ENCODE assay signal across 2 cellular contexts in genomic region chr4:151417164-151417571, GRCh38.
TF ChIP-seq lines count a peak whose summit lies in the region.

No MANE protein-coding gene starts in this region.

TF ChIP-seq in IMR-90, 13 proteins besides CTCF, POLR2A, EP300 and RAD21:
- TF ChIP-seq MXI1 (IDR thresholded peaks at IDR 0.05; ENCODE audit: borderline replicate concordance, low read depth, low read length) (no peak), MAZ (IDR thresholded peaks at IDR 0.05; ENCODE audit: borderline replicate concordance, low read depth, low read length) (no peak), ELK1 (IDR thresholded peaks at IDR 0.05; ENCODE audit: borderline replicate concordance, low read depth, low read length) (no peak), NFE2L2 (IDR thresholded peaks at IDR 0.05; ENCODE audit: low read depth, low read length) (no peak), SMC3 (IDR thresholded peaks at IDR 0.05; ENCODE audit: low read depth, low read length) (no peak), USF2 (IDR thresholded peaks at IDR 0.05; ENCODE audit: low read depth, low read length) (no peak), RFX5 (IDR thresholded peaks at IDR 0.05; ENCODE audit: low read depth, low read length) (no peak)

TF ChIP-seq in GM12878, 131 proteins besides CTCF, POLR2A, EP300 and RAD21:
- TF ChIP-seq POU2F2 (IDR thresholded peaks at IDR 0.05; ENCODE audit: borderline replicate concordance, low read depth, low read length) (no peak), ZBED1 (IDR thresholded peaks at IDR 0.05; ENCODE audit: borderline replicate concordance) (no peak), MYB (IDR thresholded peaks at IDR 0.05; ENCODE audit: borderline replicate concordance, low read depth, low read length) (no peak), BRCA1 (IDR thresholded peaks at IDR 0.05; ENCODE audit: low read depth, low read length) (no peak), TBL1XR1 (IDR thresholded peaks at IDR 0.05; ENCODE audit: low read depth, low read length) (no peak), MLLT1 (IDR thresholded peaks at IDR 0.05) (no peak), FOS (IDR thresholded peaks at IDR 0.05; ENCODE audit: borderline replicate concordance, extremely low read depth, insufficient read length) (no peak), IRF5 (IDR thresholded peaks at IDR 0.05; ENCODE audit: borderline replicate concordance) (no peak), ETV6 (conservative IDR thresholded peaks at IDR 0.05 in 1 of 2, IDR thresholded peaks at IDR 0.05 in 1 of 2; ENCODE audit: borderline replicate concordance in 1 of 2, low read depth in 1 of 2) (no peak), JUND (IDR thresholded peaks at IDR 0.05; ENCODE audit: low read depth, low read length) (no peak), SUPT20H (IDR thresholded peaks at IDR 0.05; ENCODE audit: borderline replicate concordance, control insufficient read depth, low read depth, low read length) (no peak), RB1 (IDR thresholded peaks at IDR 0.05; ENCODE audit: borderline replicate concordance) (no peak), SREBF2 (IDR thresholded peaks at IDR 0.05; ENCODE audit: low read length) (no peak), EGR1 (IDR thresholded peaks at IDR 0.05; ENCODE audit: borderline replicate concordance in 1 of 2, low read depth in 2 of 2, low read length in 2 of 2) (no peak), BACH1 (IDR thresholded peaks at IDR 0.05; ENCODE audit: borderline replicate concordance) (no peak), EED (IDR thresholded peaks at IDR 0.05; ENCODE audit: low read depth) (no peak), CBX5 (IDR thresholded peaks at IDR 0.05; ENCODE audit: low read depth) (no peak), PAX8 (IDR thresholded peaks at IDR 0.05) (no peak), CREM (IDR thresholded peaks at IDR 0.05; ENCODE audit: low read depth) (no peak), HDGF (IDR thresholded peaks at IDR 0.05) (no peak)
